In the genomic region with DNA sequence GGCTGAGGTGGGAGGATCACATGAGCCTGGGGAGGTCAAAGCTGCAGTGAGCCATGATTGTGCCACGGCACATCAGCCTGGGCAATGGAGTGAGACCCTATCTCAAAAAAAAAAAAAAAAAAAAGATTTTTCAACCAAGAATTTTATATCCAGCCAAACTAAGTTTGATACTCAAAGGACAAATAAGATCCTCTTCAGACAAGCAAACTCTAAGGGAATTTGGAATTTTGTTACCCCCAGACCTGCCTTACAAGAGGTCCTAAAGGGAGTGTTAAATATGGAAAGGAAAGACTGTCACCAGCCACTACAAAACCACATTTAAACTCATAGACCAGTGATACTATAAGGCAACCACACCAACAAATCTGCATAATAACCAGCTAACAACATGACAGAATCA, we compare ENCODE assay signal across 29 cellular contexts.
"Had no signal": no experiment of that assay in that cellular context is flagged by ENCODE, and none has a peak within 500 bp of the region (broad histone marks: within the 10 kb centered on the region; RNA-seq: fewer than 3 reads in every experiment).

No MANE protein-coding gene starts in this region.

- H3K4me1 Mint-ChIP-seq: stimulated activated effector memory CD8-positive, alpha-beta T cell treated with anti-CD3 and anti-CD28 coated beads, Interleukin-12 subunit alpha, Interleukin-12 subunit beta, amount 100 ng/mL, for 72 hours; stimulated activated naive CD8-positive, alpha-beta T cell treated with anti-CD3 and anti-CD28 coated beads, Interleukin-15, amount 100 ng/mL, for 72 hours had no signal

- H3K9me3 ChIP-seq: testis, thyroid gland had no signal

- FAIRE-seq: urothelium cell line had no signal

- H3K27ac Mint-ChIP-seq: stimulated activated effector memory CD8-positive, alpha-beta T cell treated with anti-CD3 and anti-CD28 coated beads, Interleukin-12 subunit alpha, Interleukin-12 subunit beta, amount 100 ng/mL, for 72 hours; stimulated activated memory B cell treated with anti-CD40 and anti-IgM and Interleukin-4, amounts not matched to agents 10 μg/mL and 1 μg/mL and 100 μg/mL, for 72 hours; stimulated activated naive B cell treated with anti-CD40 and anti-IgM and Interleukin-4, amounts not matched to agents 10 μg/mL and 1 μg/mL and 100 μg/mL, for 72 hours; stimulated activated naive CD8-positive, alpha-beta T cell treated with anti-CD3 and anti-CD28 coated beads, Interleukin-15, amount 100 ng/mL, for 72 hours; stimulated activated naive CD8-positive, alpha-beta T cell treated with anti-CD3 and anti-CD28 coated beads, Interleukin-15, Interleukin-2, amounts not matched to agents 100 ng/mL and 50 ng/mL, for 24 hours; type B pancreatic cell had no signal

- H3K36me3 ChIP-seq: stomach, suprapubic skin, thoracic aorta, thyroid gland, tibial artery, tibial nerve, transverse colon, upper lobe of left lung, upper lobe of right lung, uterus, vagina had no signal

- H3K27me3 Mint-ChIP-seq: stimulated activated memory B cell treated with anti-CD40 and anti-IgM and Interleukin-4, amounts not matched to agents 10 μg/mL and 1 μg/mL and 100 μg/mL, for 72 hours; stimulated activated naive B cell treated with anti-CD40 and anti-IgM and Interleukin-4, amounts not matched to agents 10 μg/mL and 1 μg/mL and 100 μg/mL, for 72 hours; stimulated activated naive CD8-positive, alpha-beta T cell treated with anti-CD3 and anti-CD28 coated beads, Interleukin-15, amount 100 ng/mL, for 72 hours; stimulated activated naive CD8-positive, alpha-beta T cell treated with anti-CD3 and anti-CD28 coated beads, Interleukin-15, Interleukin-2, amounts not matched to agents 100 ng/mL and 50 ng/mL, for 24 hours; type B pancreatic cell had no signal

- H3K4me1 ChIP-seq: stomach, suprapubic skin, testis, thyroid gland, tibial artery, tibial nerve, transverse colon, upper lobe of left lung, upper lobe of right lung, uterus, vagina had no signal

- H3K4me3 ChIP-seq: stomach, suprapubic skin, testis, thoracic aorta, thyroid gland, tibial artery, tibial nerve, transverse colon, upper lobe of left lung, upper lobe of right lung, uterus, vagina had no signal

- H3K27ac ChIP-seq: stomach, suprapubic skin, testis, thoracic aorta, thyroid gland, tibial artery, tibial nerve, transverse colon, upper lobe of left lung, upper lobe of right lung, uterus, vagina had no signal

- DNase-seq: stimulated activated CD4-positive, alpha-beta T cell treated with anti-CD3 and anti-CD28 coated beads, Interleukin-2, amount 100 ng/mL, for 48 hours; stimulated activated CD4-positive, alpha-beta T cell treated with anti-CD3 and anti-CD28 coated beads, Interleukin-4, amount 100 ng/mL, for 1 hour; stimulated activated CD4-positive, alpha-beta T cell treated with anti-CD3 and anti-CD28 coated beads, Interleukin-4, amount 100 ng/mL, for 24 hours; stimulated activated CD4-positive, alpha-beta T cell treated with anti-CD3 and anti-CD28 coated beads, Interleukin-4, amount 100 ng/mL, for 4 hours; stimulated activated CD8-positive, alpha-beta memory T cell treated with anti-CD3 and anti-CD28 coated beads, Interleukin-4, amount 100 ng/mL, for 48 hours; stimulated activated naive B cell treated with anti-CD40 and anti-IgM and Interleukin-4, amounts not matched to agents 10 μg/mL and 1 μg/mL and 100 μg/mL, for 72 hours; stimulated activated naive CD4-positive, alpha-beta T cell; stimulated activated naive CD4-positive, alpha-beta T cell treated with Interleukin-2 at 50 U/mL for 16 hours; stimulated activated naive CD8-positive, alpha-beta T cell treated with anti-CD3 and anti-CD28 coated beads, Interleukin-15, amount 100 ng/mL, for 72 hours; stimulated activated naive CD8-positive, alpha-beta T cell treated with anti-CD3 and anti-CD28 coated beads, Interleukin-15, Interleukin-2, amounts not matched to agents 100 U/mL and 50 U/mL, for 24 hours; stomach; substantia nigra; testis; thyroid gland; tibial artery; transverse colon; trophoblast cell; upper lobe of left lung; upper lobe of right lung; uterus had no signal

- H3K27me3 ChIP-seq: stomach, suprapubic skin, testis, thyroid gland, tibial artery, tibial nerve, transverse colon, upper lobe of left lung, upper lobe of right lung, uterus, vagina had no signal

- ATAC-seq: stimulated activated effector memory CD8-positive, alpha-beta T cell treated with anti-CD3 and anti-CD28 coated beads, Interleukin-12 subunit alpha, Interleukin-12 subunit beta, amount 100 ng/mL, for 72 hours; stimulated activated memory B cell treated with anti-CD40 and anti-IgM and Interleukin-4, amounts not matched to agents 10 μg/mL and 1 μg/mL and 100 μg/mL, for 72 hours; stimulated activated naive B cell treated with anti-CD40 and anti-IgM and Interleukin-4, amounts not matched to agents 10 μg/mL and 1 μg/mL and 100 μg/mL, for 72 hours; stimulated activated naive CD8-positive, alpha-beta T cell treated with anti-CD3 and anti-CD28 coated beads, Interleukin-15, amount 100 ng/mL, for 72 hours; stimulated activated naive CD8-positive, alpha-beta T cell treated with anti-CD3 and anti-CD28 coated beads, Interleukin-15, Interleukin-2, amounts not matched to agents 100 U/mL and 50 U/mL, for 24 hours; upper lobe of right lung had no signal

- H3K36me3 Mint-ChIP-seq: stimulated activated effector memory CD8-positive, alpha-beta T cell treated with anti-CD3 and anti-CD28 coated beads, Interleukin-12 subunit alpha, Interleukin-12 subunit beta, amount 100 ng/mL, for 72 hours had no signal

- H3K4me3 Mint-ChIP-seq: stimulated activated effector memory CD8-positive, alpha-beta T cell treated with anti-CD3 and anti-CD28 coated beads, Interleukin-12 subunit alpha, Interleukin-12 subunit beta, amount 100 ng/mL, for 72 hours; stimulated activated memory B cell treated with anti-CD40 and anti-IgM and Interleukin-4, amounts not matched to agents 10 μg/mL and 1 μg/mL and 100 μg/mL, for 72 hours; stimulated activated naive B cell treated with anti-CD40 and anti-IgM and Interleukin-4, amounts not matched to agents 10 μg/mL and 1 μg/mL and 100 μg/mL, for 72 hours; stimulated activated naive CD8-positive, alpha-beta T cell treated with anti-CD3 and anti-CD28 coated beads, Interleukin-15, amount 100 ng/mL, for 72 hours; stimulated activated naive CD8-positive, alpha-beta T cell treated with anti-CD3 and anti-CD28 coated beads, Interleukin-15, Interleukin-2, amounts not matched to agents 100 ng/mL and 50 ng/mL, for 24 hours; type B pancreatic cell had no signal
